10 cellular contexts compared by ENCODE assay signal in genomic region chr6:4804095-4804494, GRCh38. TPM values are rescaled to one million over a fixed set of nuclear protein-coding genes. Genes with fewer than 3 reads are reported as not detected.
A peak's percentile ranks its signal among the peaks of the same experiment; 100 is the strongest.
DNase-seq lines count a peak whose midpoint lies in the region; ATAC-seq and TF ChIP-seq lines count a peak whose summit lies in the region.
"Had no signal": no experiment of that assay in that cellular context is flagged by ENCODE, and none has a peak within 500 bp of the region (broad histone marks: within the 10 kb centered on the region; RNA-seq: fewer than 3 reads in every experiment).

No MANE protein-coding gene starts in this region.

- H3K9me3 Mint-ChIP-seq in activated T-cell treated with anti-CD3 and anti-CD28 coated beads, Interleukin-2, amount 50 U/mL, for 4 hours = peaks cover 14% of the 10 kb centered on the region
- peaks cover 15% of the 10 kb centered on the region for H3K9me3 Mint-ChIP-seq in chondrocyte (ENCODE audit: low read depth)

- peaks cover 66% of the 10 kb centered on the region for H3K4me1 Mint-ChIP-seq in activated T-cell treated with anti-CD3 and anti-CD28 coated beads, Interleukin-2, amount 50 U/mL, for 4 hours (ENCODE audit: low read depth)
- H3K4me1 Mint-ChIP-seq in chondrocyte (ENCODE audit: low read depth) = peaks cover 41% of the 10 kb centered on the region

- H3K9ac ChIP-seq in smooth muscle cell (ENCODE audit: low read depth) = peak overlapping the region; percentile 8

- H3K27ac ChIP-seq in SJCRH30 (no peak overlapping the region), smooth muscle cell (ENCODE audit: low read depth) (peak overlapping the region; percentile 78)

- no peak for TF ChIP-seq CTCF in fibroblast of mammary gland (conservative IDR thresholded peaks at IDR 0.05; ENCODE audit: control insufficient read depth, insufficient read depth, low read depth, low read length)
- TF ChIP-seq CTCF in smooth muscle cell (IDR thresholded peaks at IDR 0.05; ENCODE audit: borderline replicate concordance, insufficient read depth, poor library complexity, severe bottlenecking) = no peak
- TF ChIP-seq CTCF in GM10248 (IDR thresholded peaks at IDR 0.05; ENCODE audit: control extremely low read depth, extremely low read depth, low read depth, missing control alignments) = no peak
- TF ChIP-seq CTCF in chondrocyte (IDR thresholded peaks at IDR 0.05) = no peak

- H3K4me3 Mint-ChIP-seq in activated T-cell treated with anti-CD3 and anti-CD28 coated beads, Interleukin-2, amount 50 U/mL, for 4 hours = no peak overlapping the region
- H3K4me3 Mint-ChIP-seq in chondrocyte (ENCODE audit: unreplicated experiment) = no peak overlapping the region
- H3K4me3 Mint-ChIP-seq: stimulated activated naive CD8-positive, alpha-beta T cell treated with anti-CD3 and anti-CD28 coated beads, Interleukin-15, Interleukin-2, amounts not matched to agents 100 ng/mL and 50 ng/mL, for 24 hours had no signal

- H4K20me1 ChIP-seq in smooth muscle cell (ENCODE audit: low read depth) = peaks cover 98% of the 10 kb centered on the region

- H3K4me3 ChIP-seq in SJCRH30 (no peak overlapping the region), fibroblast of mammary gland (ENCODE audit: control insufficient read depth, low read depth, low read length) (no peak overlapping the region), smooth muscle cell (no peak overlapping the region)

- H2AFZ ChIP-seq in smooth muscle cell (ENCODE audit: low read depth) = no peak overlapping the region

- peaks cover 3% of the 10 kb centered on the region; the same call in 1 of the 2 replicates for H3K9me3 ChIP-seq in SJCRH30 (replicated peaks)
- H3K9me3 ChIP-seq in smooth muscle cell (replicated peaks; ENCODE audit: low read depth) = no peaks in the 10 kb centered on the region

- H3K4me1 ChIP-seq in SJCRH30 = peaks cover 14% of the 10 kb centered on the region
- H3K4me1 ChIP-seq in smooth muscle cell (ENCODE audit: low read depth) = peaks cover 20% of the 10 kb centered on the region

- no peaks in the 10 kb centered on the region for H3K27me3 Mint-ChIP-seq in activated T-cell treated with anti-CD3 and anti-CD28 coated beads, Interleukin-2, amount 50 U/mL, for 4 hours (ENCODE audit: low read depth)
- no peaks in the 10 kb centered on the region for H3K27me3 Mint-ChIP-seq in chondrocyte (ENCODE audit: low read depth)
- H3K27me3 Mint-ChIP-seq: stimulated activated naive CD8-positive, alpha-beta T cell treated with anti-CD3 and anti-CD28 coated beads, Interleukin-15, Interleukin-2, amounts not matched to agents 100 ng/mL and 50 ng/mL, for 24 hours had no signal

- H3K36me3 ChIP-seq in SJCRH30 = no peaks in the 10 kb centered on the region; the same call in 1 of the 2 replicates
- H3K36me3 ChIP-seq in smooth muscle cell (ENCODE audit: low read depth) = peaks cover 4% of the 10 kb centered on the region

- H3K27ac Mint-ChIP-seq in chondrocyte (ENCODE audit: unreplicated experiment) = no peak overlapping the region
- H3K27ac Mint-ChIP-seq: stimulated activated naive CD8-positive, alpha-beta T cell treated with anti-CD3 and anti-CD28 coated beads, Interleukin-15, Interleukin-2, amounts not matched to agents 100 ng/mL and 50 ng/mL, for 24 hours had no signal

- H3K27me3 ChIP-seq in SJCRH30 (no peaks in the 10 kb centered on the region), smooth muscle cell (ENCODE audit: low read depth) (no peaks in the 10 kb centered on the region)

- H3F3A ChIP-seq in smooth muscle cell (ENCODE audit: low read depth) = peaks cover 5% of the 10 kb centered on the region

- peaks cover 98% of the 10 kb centered on the region for H3K79me2 ChIP-seq in smooth muscle cell (ENCODE audit: low read depth)

- peak; percentile 49 to 63 for ATAC-seq in activated T-cell treated with anti-CD3 and anti-CD28 coated beads, Interleukin-2, amount 50 U/mL, for 4 hours

- H3K36me3 Mint-ChIP-seq in activated T-cell treated with anti-CD3 and anti-CD28 coated beads, Interleukin-2, amount 50 U/mL, for 4 hours (ENCODE audit: insufficient read depth) = peaks cover 8% of the 10 kb centered on the region
- no peaks in the 10 kb centered on the region for H3K36me3 Mint-ChIP-seq in chondrocyte (ENCODE audit: low read depth)

- DNase-seq in activated T-cell treated with anti-CD3 and anti-CD28 coated beads, Interleukin-2, amount 50 U/mL, for 4 hours = no peak
- DNase-seq in activated T-cell treated with anti-CD3 and anti-CD28 coated beads, Interleukin-2, amount 50 U/mL, for 1 hour = no peak
- DNase-seq in SJCRH30 = peak; percentile 16 to 34
- peak; percentile 82 for DNase-seq in fibroblast of mammary gland (ENCODE audit: low read depth)
- DNase-seq in smooth muscle cell (lab: John Stamatoyannopoulos, UW; ENCODE audit: unreplicated experiment) = no peak
- no peak for DNase-seq in GM10248 (ENCODE audit: extremely low spot score)
- no peak for DNase-seq in chondrocyte (ENCODE audit: low spot score)
- no peak for DNase-seq in GM19238 (ENCODE audit: insufficient read length, low spot score)
- DNase-seq: NCI-H2171 treated with DMSO at 0.1 percent for 48 hours had no signal

- WGBS in smooth muscle cell (ENCODE audit: low lambda C conversion rate) = 57% methylated on average over 6 of the region's 6 CpGs

- CTCF ChIA-PET in GM10248 (lab: Yijun Ruan, JAX) = interaction anchor here (0.7 to 3.4 kb wide), 5 partner anchors 8 to 45 kb away, joined by 3 to 27 read pairs (median 11); no protein-coding TSS in a partner anchor

- H3K4me2 ChIP-seq in smooth muscle cell = peak overlapping the region; percentile 41

- POLR2A ChIA-PET in GM10248 (lab: Yijun Ruan, JAX) = no interaction called here

RNA-seq across cellular contexts. Expression of gene CDYL, which starts 27.9 kb away (rescaled TPM):
- 10 to 100 TPM; 19.1 to 22.3 (median 21.4) TPM for total RNA-seq in activated T-cell treated with anti-CD3 and anti-CD28 coated beads, Interleukin-2, amount 50 U/mL, for 4 hours
- total RNA-seq in SJCRH30 (2014; rRNA removed; shearing (Covaris generic)) = 67.9 and 68.7 TPM in 2 replicates
- total RNA-seq in smooth muscle cell (34.5 and 49.9 TPM in 2 replicates), chondrocyte (40.7 to 63.7 TPM (median 60.9 TPM) in 3 replicates)
- 28.7 and 37.2 TPM in 2 replicates for polyA plus RNA-seq in smooth muscle cell

Comparison
In these comparisons a context has a peak if more than half of its experiments do, and no peak if none do; other contexts are left out.
1. DNase-seq: peak in SJCRH30 (2 of 2) and fibroblast of mammary gland (single experiment); none in activated T-cell treated with anti-CD3 and anti-CD28 coated beads, Interleukin-2, amount 50 U/mL, for 4 hours (single experiment), activated T-cell treated with anti-CD3 and anti-CD28 coated beads, Interleukin-2, amount 50 U/mL, for 1 hour (single experiment), smooth muscle cell (single experiment), GM10248 (single experiment), chondrocyte (single experiment) and GM19238 (single experiment).